Comparison of ENCODE assay signal across 23 cellular contexts in the genomic region with DNA sequence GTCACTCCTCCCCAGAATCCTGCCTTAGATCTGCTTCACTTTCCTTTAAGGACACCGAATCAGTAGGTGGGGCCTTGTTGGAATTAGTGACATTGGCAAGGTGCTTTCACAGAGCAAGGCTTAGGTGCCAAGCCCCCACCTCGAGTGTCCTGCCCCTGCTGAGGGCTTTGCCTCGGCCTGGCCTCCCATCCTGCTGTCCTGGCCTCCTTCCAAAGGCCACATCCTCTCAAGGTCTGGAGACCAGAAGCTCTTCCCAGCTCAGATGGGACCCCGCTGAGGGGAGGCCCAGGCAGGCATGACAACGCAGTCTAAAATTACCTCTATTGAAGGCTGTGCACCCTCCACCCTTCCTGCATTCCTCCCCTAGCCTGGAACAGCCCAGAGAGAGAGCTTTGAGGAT.
"Had no signal": no experiment of that assay in that cellular context is flagged by ENCODE, and none has a peak within 500 bp of the region (broad histone marks: within the 10 kb centered on the region; RNA-seq: fewer than 3 reads in every experiment).

No MANE protein-coding gene starts in this region.

- ATAC-seq: activated CD8-positive, alpha-beta memory T cell treated with anti-CD3 and anti-CD28 coated beads, Interleukin-2, amount 10 ng/mL, durations not matched to agents 7 days and 5 days; activated CD8-positive, alpha-beta T cell treated with anti-CD3 and anti-CD28 coated beads for 36 hours; gastroesophageal sphincter; left lung; stimulated activated memory B cell treated with anti-CD40 and anti-IgM and Interleukin-4, amounts not matched to agents 10 μg/mL and 1 μg/mL and 100 μg/mL, for 72 hours; upper lobe of right lung had no signal

- H3K27ac ChIP-seq: dorsolateral prefrontal cortex, epithelial cell of prostate, left lung, thoracic aorta, upper lobe of right lung, WERI-Rb-1 had no signal

- H3K9me3 ChIP-seq: gastroesophageal sphincter, left lung, sigmoid colon, thoracic aorta, upper lobe of right lung had no signal

- H3K4me2 ChIP-seq: smooth muscle cell had no signal

- H3K4me3 ChIP-seq: dorsolateral prefrontal cortex, gastroesophageal sphincter, left lung, sigmoid colon, smooth muscle cell, thoracic aorta, upper lobe of right lung had no signal

- H3K27me3 ChIP-seq: dorsolateral prefrontal cortex, gastroesophageal sphincter, left lung, sigmoid colon, upper lobe of right lung had no signal

- DNase-seq: activated CD4-positive, alpha-beta T cell treated with anti-CD3 and anti-CD28 coated beads, Interleukin-2, amount 10 ng/mL, durations not matched to agents 7 days and 5 days; activated CD4-positive, CD25-positive, alpha-beta regulatory T cell treated with anti-CD3 and anti-CD28 coated beads, Interleukin-2, amount 50 U/mL, for 72 hours; activated CD8-positive, alpha-beta memory T cell treated with anti-CD3 and anti-CD28 coated beads, Interleukin-2, amount 10 ng/mL, durations not matched to agents 7 days and 5 days; activated CD8-positive, alpha-beta T cell treated with anti-CD3 and anti-CD28 coated beads for 36 hours; activated naive CD4-positive, alpha-beta T cell treated with Interleukin-2 at 50 U/mL for 16 hours; activated naive CD8-positive, alpha-beta T cell treated with anti-CD3 and anti-CD28 coated beads for 36 hours; activated T-cell treated with anti-CD3 and anti-CD28 coated beads for 4 hours; dorsolateral prefrontal cortex; kidney; left lung; mammary epithelial cell; nephron progenitor cell; nucleus accumbens; sigmoid colon; stimulated activated CD4-positive, alpha-beta T cell treated with anti-CD3 and anti-CD28 coated beads, Interleukin-15, amount 100 ng/mL, for 24 hours; T-helper 1 cell; upper lobe of right lung; WERI-Rb-1 had no signal

- H3K36me3 ChIP-seq: gastroesophageal sphincter, left lung, sigmoid colon, thoracic aorta, upper lobe of right lung, WERI-Rb-1 had no signal

- H3K4me1 ChIP-seq: left lung had no signal
